Comparison of ENCODE assay signal across 9 cellular contexts in genomic region chr5:163916376-163916775, GRCh38.
DNase-seq lines count a peak whose midpoint lies in the region; ATAC-seq, FAIRE-seq and TF ChIP-seq lines count a peak whose summit lies in the region.
"Had no signal": no experiment of that assay in that cellular context is flagged by ENCODE, and none has a peak within 500 bp of the region (broad histone marks: within the 10 kb centered on the region; RNA-seq: fewer than 3 reads in every experiment).

No MANE protein-coding gene starts in this region.

- H3K9me3 Mint-ChIP-seq in activated CD8-positive, alpha-beta T cell treated with anti-CD3 and anti-CD28 coated beads, Interleukin-2, amount 10 ng/mL, durations not matched to agents 7 days and 5 days (ENCODE audit: insufficient read depth) = no peaks in the 10 kb centered on the region
- no peaks in the 10 kb centered on the region for H3K9me3 Mint-ChIP-seq in activated CD8-positive, alpha-beta memory T cell treated with anti-CD3 and anti-CD28 coated beads, Interleukin-2, amount 10 ng/mL, durations not matched to agents 7 days and 5 days (ENCODE audit: low read depth)

- peak; percentile 21 for DNase-seq in AG10803 (ENCODE audit: low read depth)
- DNase-seq in GM19239 (ENCODE audit: insufficient read length, low spot score) = peak; percentile 27
- DNase-seq in activated CD8-positive, alpha-beta T cell treated with anti-CD3 and anti-CD28 coated beads, Interleukin-2, amount 10 ng/mL, durations not matched to agents 7 days and 5 days = no peak
- DNase-seq in uterus = no peak
- DNase-seq in AG20443 (ENCODE audit: low spot score) = no peak
- no peak for DNase-seq in activated CD8-positive, alpha-beta memory T cell treated with anti-CD3 and anti-CD28 coated beads, Interleukin-2, amount 10 ng/mL, durations not matched to agents 7 days and 5 days

- POLR2A ChIA-PET in activated CD8-positive, alpha-beta T cell treated with anti-CD3 and anti-CD28 coated beads, Interleukin-2, amount 10 ng/mL, durations not matched to agents 7 days and 5 days (lab: Charles Lee) = no interaction called here

- H3K9me3 ChIP-seq in neutrophil = no peaks in the 10 kb centered on the region
- H3K9me3 ChIP-seq in uterus = no peaks in the 10 kb centered on the region

- CTCF ChIA-PET in activated CD8-positive, alpha-beta T cell treated with anti-CD3 and anti-CD28 coated beads, Interleukin-2, amount 10 ng/mL, durations not matched to agents 7 days and 5 days (lab: Charles Lee) = no interaction called here
- CTCF ChIA-PET in activated CD8-positive, alpha-beta memory T cell treated with anti-CD3 and anti-CD28 coated beads, Interleukin-2, amount 10 ng/mL, durations not matched to agents 7 days and 5 days (lab: Charles Lee) = no interaction called here

- ATAC-seq in HG03108 (IDR thresholded peaks at IDR 0.05; ENCODE audit: unreplicated experiment) = peak; percentile 80
- ATAC-seq in activated CD8-positive, alpha-beta T cell treated with anti-CD3 and anti-CD28 coated beads, Interleukin-2, amount 10 ng/mL, durations not matched to agents 7 days and 5 days = no peak
- ATAC-seq in activated CD8-positive, alpha-beta memory T cell treated with anti-CD3 and anti-CD28 coated beads, Interleukin-2, amount 10 ng/mL, durations not matched to agents 7 days and 5 days = no peak

- no peaks in the 10 kb centered on the region for H3K36me3 Mint-ChIP-seq in activated CD8-positive, alpha-beta T cell treated with anti-CD3 and anti-CD28 coated beads, Interleukin-2, amount 10 ng/mL, durations not matched to agents 7 days and 5 days (ENCODE audit: low read depth)
- H3K36me3 Mint-ChIP-seq in activated CD8-positive, alpha-beta memory T cell treated with anti-CD3 and anti-CD28 coated beads, Interleukin-2, amount 10 ng/mL, durations not matched to agents 7 days and 5 days = no peaks in the 10 kb centered on the region

- no peaks in the 10 kb centered on the region for H3K27me3 Mint-ChIP-seq in activated CD8-positive, alpha-beta T cell treated with anti-CD3 and anti-CD28 coated beads, Interleukin-2, amount 10 ng/mL, durations not matched to agents 7 days and 5 days (ENCODE audit: low read depth)
- no peaks in the 10 kb centered on the region for H3K27me3 Mint-ChIP-seq in activated CD8-positive, alpha-beta memory T cell treated with anti-CD3 and anti-CD28 coated beads, Interleukin-2, amount 10 ng/mL, durations not matched to agents 7 days and 5 days

- peaks cover 60 to 82% of the 10 kb centered on the region in 2 experiments for H3K4me1 ChIP-seq in neutrophil (ENCODE audit: control insufficient read depth in 1 of 2, insufficient read depth in 1 of 2, low read depth in 1 of 2, low read length in 1 of 2)
- H3K4me1 ChIP-seq in uterus = no peaks in the 10 kb centered on the region

- H3K27ac ChIP-seq in neutrophil (peak overlapping the region; percentile 95), uterus (no peak overlapping the region)

- H3K27me3 ChIP-seq in neutrophil (no peaks in the 10 kb centered on the region), uterus (no peaks in the 10 kb centered on the region)

- peak; percentile 94 for FAIRE-seq in GM19239 (lab: Jason Lieb, UNC)

- TF ChIP-seq POLR2A in uterus (IDR thresholded peaks at IDR 0.05) = no peak

- H3K36me3 ChIP-seq in neutrophil = no peaks in the 10 kb centered on the region
- H3K36me3 ChIP-seq in uterus = no peaks in the 10 kb centered on the region

- H3K27ac Mint-ChIP-seq in activated CD8-positive, alpha-beta T cell treated with anti-CD3 and anti-CD28 coated beads, Interleukin-2, amount 10 ng/mL, durations not matched to agents 7 days and 5 days = peak overlapping the region; percentile 62
- no peak overlapping the region for H3K27ac Mint-ChIP-seq in activated CD8-positive, alpha-beta memory T cell treated with anti-CD3 and anti-CD28 coated beads, Interleukin-2, amount 10 ng/mL, durations not matched to agents 7 days and 5 days

- H3K4me1 Mint-ChIP-seq in activated CD8-positive, alpha-beta T cell treated with anti-CD3 and anti-CD28 coated beads, Interleukin-2, amount 10 ng/mL, durations not matched to agents 7 days and 5 days (ENCODE audit: low read depth) = peaks cover 7% of the 10 kb centered on the region
- H3K4me1 Mint-ChIP-seq in activated CD8-positive, alpha-beta memory T cell treated with anti-CD3 and anti-CD28 coated beads, Interleukin-2, amount 10 ng/mL, durations not matched to agents 7 days and 5 days = peaks cover 2% of the 10 kb centered on the region

- intact Hi-C loops in uterus (cut with DNase I; ENCODE audit: low total_unique reads) = no loop called here

- H3K4me3 ChIP-seq in AG10803 (ENCODE audit: low read length) = no peak overlapping the region
- H3K4me3 ChIP-seq in neutrophil (ENCODE audit: low read depth in 1 of 2, low read length in 1 of 2) = peak overlapping the region; percentile 52 to 57
- no peak overlapping the region for H3K4me3 ChIP-seq in uterus

- H3K4me3 Mint-ChIP-seq in activated CD8-positive, alpha-beta T cell treated with anti-CD3 and anti-CD28 coated beads, Interleukin-2, amount 10 ng/mL, durations not matched to agents 7 days and 5 days = no peak overlapping the region
- H3K4me3 Mint-ChIP-seq in activated CD8-positive, alpha-beta memory T cell treated with anti-CD3 and anti-CD28 coated beads, Interleukin-2, amount 10 ng/mL, durations not matched to agents 7 days and 5 days = no peak overlapping the region
- H3K4me3 Mint-ChIP-seq: neural crest cell had no signal

- TF ChIP-seq CTCF in AG10803 (conservative IDR thresholded peaks at IDR 0.05; ENCODE audit: low read length) (no peak), neutrophil (IDR thresholded peaks at IDR 0.05) (no peak), uterus (IDR thresholded peaks at IDR 0.05) (no peak)

Comparison
In these comparisons a context has a peak if more than half of its experiments do, and no peak if none do; other contexts are left out.
1. DNase-seq: peak in AG10803 (single experiment) and GM19239 (single experiment); none in activated CD8-positive, alpha-beta T cell treated with anti-CD3 and anti-CD28 coated beads, Interleukin-2, amount 10 ng/mL, durations not matched to agents 7 days and 5 days (single experiment), uterus (0 of 2), AG20443 (single experiment) and activated CD8-positive, alpha-beta memory T cell treated with anti-CD3 and anti-CD28 coated beads, Interleukin-2, amount 10 ng/mL, durations not matched to agents 7 days and 5 days (single experiment).
2. H3K4me3 ChIP-seq: peak in neutrophil (2 of 2); none in AG10803 (single experiment) and uterus (0 of 2).